ENCODE assay signal across 14 cellular contexts in genomic region chr11:113384551-113384950, GRCh38. TPM values are rescaled to one million over a fixed set of nuclear protein-coding genes. Genes with fewer than 3 reads are reported as not detected.
DNase-seq lines count a peak whose midpoint lies in the region; ATAC-seq and TF ChIP-seq lines count a peak whose summit lies in the region.
"Had no signal": no experiment of that assay in that cellular context is flagged by ENCODE, and none has a peak within 500 bp of the region (broad histone marks: within the 10 kb centered on the region; RNA-seq: fewer than 3 reads in every experiment).

No MANE protein-coding gene starts in this region.

- H3K4me3 Mint-ChIP-seq in activated CD4-positive, alpha-beta T cell treated with anti-CD3 and anti-CD28 coated beads for 36 hours, result no peak overlapping the region
- H3K4me3 Mint-ChIP-seq in CD4-positive, alpha-beta T cell, result no peak overlapping the region
- H3K4me3 Mint-ChIP-seq: IgD-negative memory B cell had no signal

- CTCF ChIA-PET in HEK293 (lab: Yijun Ruan, JAX), result interaction anchor here (0.6 kb wide), 1 partner anchor 89 kb away, joined by 3 read pairs; no protein-coding TSS in a partner anchor
- CTCF ChIA-PET in activated CD4-positive, alpha-beta T cell treated with anti-CD3 and anti-CD28 coated beads for 36 hours (lab: Charles Lee), result interaction anchor here (0.6 kb wide), 1 partner anchor 829 kb away, joined by 3 read pairs; no protein-coding TSS in a partner anchor
- CTCF ChIA-PET in CD4-positive, alpha-beta T cell (lab: Charles Lee), result no interaction called here

- H3K27ac Mint-ChIP-seq in activated CD4-positive, alpha-beta T cell treated with anti-CD3 and anti-CD28 coated beads for 36 hours, result no peak overlapping the region
- no peak overlapping the region for H3K27ac Mint-ChIP-seq in CD4-positive, alpha-beta T cell
- H3K27ac Mint-ChIP-seq: IgD-negative memory B cell had no signal

- H3K36me3 ChIP-seq in HEK293 (ENCODE audit: control insufficient read depth in 2 of 2, insufficient read depth in 1 of 2, low read length in 2 of 2), result no peaks in the 10 kb centered on the region
- H3K36me3 ChIP-seq in SJCRH30, result no peaks in the 10 kb centered on the region
- H3K36me3 ChIP-seq: BLaER1 treated with 17β-estradiol and CSF1 and Interleukin-3, amounts not matched to agents 10 nM and 100 nM; thyroid gland had no signal

- TF ChIP-seq CTCF in HEK293 (tag by site-specific recombination; IDR thresholded peaks at IDR 0.05) (no peak), fibroblast of pulmonary artery (IDR thresholded peaks at IDR 0.05; ENCODE audit: low read length, missing control alignments) (no peak)
- TF ChIP-seq CTCF in CD4-positive, alpha-beta T cell (IDR thresholded peaks at IDR 0.05), result no peak

- no peaks in the 10 kb centered on the region for H3K4me1 Mint-ChIP-seq in activated CD4-positive, alpha-beta T cell treated with anti-CD3 and anti-CD28 coated beads for 36 hours
- no peaks in the 10 kb centered on the region for H3K4me1 Mint-ChIP-seq in CD4-positive, alpha-beta T cell (ENCODE audit: low read depth)

- H3K27ac ChIP-seq in HEK293 (ENCODE audit: extremely low read depth, low read depth, low read length), result no peak overlapping the region
- peak overlapping the region; percentile 59 for H3K27ac ChIP-seq in SJCRH30
- no peak overlapping the region for H3K27ac ChIP-seq in CD4-positive, alpha-beta T cell (ENCODE audit: low read depth, low read length)
- H3K27ac ChIP-seq: BLaER1 treated with 17β-estradiol and CSF1 and Interleukin-3, amounts not matched to agents 10 nM and 100 nM; thyroid gland had no signal

- peaks cover 10% of the 10 kb centered on the region for H3K36me3 Mint-ChIP-seq in activated CD4-positive, alpha-beta T cell treated with anti-CD3 and anti-CD28 coated beads for 36 hours (ENCODE audit: low read depth)
- H3K36me3 Mint-ChIP-seq in CD4-positive, alpha-beta T cell (ENCODE audit: low read depth), result peaks cover 24% of the 10 kb centered on the region

- H3K4me1 ChIP-seq in HEK293 (ENCODE audit: control insufficient read depth, insufficient read depth, low read length), result no peaks in the 10 kb centered on the region
- peaks cover 24% of the 10 kb centered on the region for H3K4me1 ChIP-seq in SJCRH30
- H3K4me1 ChIP-seq: BLaER1 treated with 17β-estradiol and CSF1 and Interleukin-3, amounts not matched to agents 10 nM and 100 nM had no signal

- no peak overlapping the region for H3K4me3 ChIP-seq in HEK293 (ENCODE audit: low read depth, low read length)
- no peak overlapping the region for H3K4me3 ChIP-seq in SJCRH30
- H3K4me3 ChIP-seq in fibroblast of pulmonary artery (replicated peaks; ENCODE audit: low read depth, low read length), result no peak overlapping the region
- H3K4me3 ChIP-seq: BLaER1 treated with 17β-estradiol and CSF1 and Interleukin-3, amounts not matched to agents 10 nM and 100 nM; thyroid gland had no signal

- no peak for ATAC-seq in activated CD4-positive, alpha-beta T cell treated with anti-CD3 and anti-CD28 coated beads for 36 hours
- ATAC-seq in GM19351 (IDR thresholded peaks at IDR 0.05; ENCODE audit: unreplicated experiment), result no peak
- ATAC-seq in CD4-positive, alpha-beta T cell (ENCODE audit: poor library complexity), result no peak

- H3K27me3 Mint-ChIP-seq in activated CD4-positive, alpha-beta T cell treated with anti-CD3 and anti-CD28 coated beads for 36 hours, result peaks cover 3% of the 10 kb centered on the region
- peaks cover 5% of the 10 kb centered on the region for H3K27me3 Mint-ChIP-seq in CD4-positive, alpha-beta T cell

- POLR2A ChIA-PET in HEK293 (lab: Yijun Ruan, JAX), result interaction anchor here (0.6 kb wide), 1 partner anchor 348 kb away, joined by 5 read pairs; no protein-coding TSS in a partner anchor
- POLR2A ChIA-PET in activated CD4-positive, alpha-beta T cell treated with anti-CD3 and anti-CD28 coated beads for 36 hours (lab: Charles Lee), result no interaction called here
- POLR2A ChIA-PET in CD4-positive, alpha-beta T cell (lab: Charles Lee), result no interaction called here

- intact Hi-C loops in activated CD4-positive, alpha-beta T cell treated with anti-CD3 and anti-CD28 coated beads for 36 hours (cut with DNase I, micrococcal nuclease), result no loop called here
- intact Hi-C loops in CD4-positive, alpha-beta T cell (cut with DNase I, micrococcal nuclease), result no loop called here

- peak; percentile 62 for DNase-seq in A172 (ENCODE audit: low spot score)
- peak; percentile 85 to 90 for DNase-seq in SJCRH30
- peak; percentile 95 for DNase-seq in fibroblast of pulmonary artery (ENCODE audit: low read depth)
- DNase-seq in NCI-H1092 (lab: John Stamatoyannopoulos, UW), result no peak
- DNase-seq in activated CD4-positive, alpha-beta T cell treated with anti-CD3 and anti-CD28 coated beads for 36 hours, result no peak
- no peak for DNase-seq in CD4-positive, alpha-beta T cell
- DNase-seq: activated CD8-positive, alpha-beta memory T cell treated with anti-CD3 and anti-CD28 coated beads, Interleukin-2, amount 50 U/mL, for 48 hours; effector CD4-positive, alpha-beta T cell; stimulated activated CD4-positive, alpha-beta T cell treated with anti-CD3 and anti-CD28 coated beads, Interleukin-1b, Interleukin-23, amount 100 ng/mL, for 48 hours; thyroid gland had no signal

- H3K9me3 ChIP-seq in HEK293 (ENCODE audit: control insufficient read depth, insufficient read depth, low read depth, low read length) (no peaks in the 10 kb centered on the region), SJCRH30 (replicated peaks) (no peaks in the 10 kb centered on the region)
- no peaks in the 10 kb centered on the region for H3K9me3 ChIP-seq in CD4-positive, alpha-beta T cell (ENCODE audit: control insufficient read depth, low read length)
- H3K9me3 ChIP-seq: thyroid gland had no signal

- H3K27me3 ChIP-seq in SJCRH30, result no peaks in the 10 kb centered on the region
- peaks cover 16% of the 10 kb centered on the region for H3K27me3 ChIP-seq in CD4-positive, alpha-beta T cell (ENCODE audit: control insufficient read depth, insufficient read depth, low read length)
- H3K27me3 ChIP-seq: BLaER1 treated with 17β-estradiol and CSF1 and Interleukin-3, amounts not matched to agents 10 nM and 100 nM; thyroid gland had no signal

- no peaks in the 10 kb centered on the region for H3K9me3 Mint-ChIP-seq in activated CD4-positive, alpha-beta T cell treated with anti-CD3 and anti-CD28 coated beads for 36 hours (ENCODE audit: low read depth)
- H3K9me3 Mint-ChIP-seq in CD4-positive, alpha-beta T cell, result peaks cover 3% of the 10 kb centered on the region

TF ChIP-seq in HEK293, 187 proteins besides CTCF, POLR2A, EP300 and RAD21 (continues in another document):
- TF ChIP-seq OVOL3 (tag by site-specific recombination; IDR thresholded peaks at IDR 0.05), result no peak
- no peak for TF ChIP-seq ZNF843 (tag by site-specific recombination; IDR thresholded peaks at IDR 0.05)
- no peak for TF ChIP-seq MEIS1 (CRISPR knock-in tag; IDR thresholded peaks at IDR 0.05; ENCODE audit: borderline replicate concordance)
- TF ChIP-seq ZNF404 (tag by site-specific recombination; IDR thresholded peaks at IDR 0.05), result no peak
- no peak for TF ChIP-seq ZNF707 (tag by site-specific recombination; IDR thresholded peaks at IDR 0.05)
- TF ChIP-seq PRDM2 (tag by site-specific recombination; IDR thresholded peaks at IDR 0.05; ENCODE audit: borderline replicate concordance), result no peak

RNA-seq across cellular contexts. Expression of gene ANKK1, which starts 3.0 kb away (rescaled TPM):
- total RNA-seq in A172 (2014; rRNA removed; shearing (Covaris generic)), result not detected in 2 replicates
- total RNA-seq in SJCRH30 (2014; rRNA removed; shearing (Covaris generic)), result not detected in 2 replicates
- under 1 TPM; 0.07 to 0.14 TPM for total RNA-seq in activated CD4-positive, alpha-beta T cell treated with anti-CD3 and anti-CD28 coated beads for 36 hours
- 1 to 10 TPM; 1.2 to 1.6 TPM for total RNA-seq in CD4-positive, alpha-beta T cell

Comparison
In these comparisons a context has a peak if more than half of its experiments do, and no peak if none do; other contexts are left out.
1. DNase-seq: peak in A172 (single experiment), SJCRH30 (2 of 2) and fibroblast of pulmonary artery (single experiment); none in NCI-H1092 (single experiment), activated CD4-positive, alpha-beta T cell treated with anti-CD3 and anti-CD28 coated beads for 36 hours (single experiment) and CD4-positive, alpha-beta T cell (0 of 10).